In the genomic region with DNA sequence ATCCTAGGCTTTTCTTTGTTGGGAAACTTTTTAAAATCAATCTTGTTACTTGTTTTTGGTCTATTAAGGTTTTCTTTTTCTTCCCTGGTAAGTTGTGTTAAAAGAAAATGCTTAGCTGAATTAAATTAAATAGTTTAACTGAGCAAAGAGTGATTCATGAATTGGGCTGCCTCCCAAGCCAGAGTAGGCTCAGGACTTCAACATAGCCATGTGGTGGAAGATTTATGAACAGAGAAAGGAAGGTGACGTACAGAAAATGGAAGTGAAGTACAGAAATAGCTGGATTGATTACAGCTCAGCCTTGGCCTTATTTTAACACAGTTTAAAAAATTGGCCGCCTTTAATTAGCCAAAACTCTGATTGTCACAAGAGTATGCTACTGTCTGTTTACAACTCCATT, we compare ENCODE assay signal across 19 cellular contexts. TPM values are rescaled to one million over a fixed set of nuclear protein-coding genes. Genes with fewer than 3 reads are reported as not detected.
DNase-seq lines count a peak whose midpoint lies in the region; ATAC-seq and FAIRE-seq lines count a peak whose summit lies in the region.
"Had no signal": no experiment of that assay in that cellular context is flagged by ENCODE, and none has a peak within 500 bp of the region (broad histone marks: within the 10 kb centered on the region; RNA-seq: fewer than 3 reads in every experiment).

No MANE protein-coding gene starts in this region.

- ATAC-seq in HG02571 (IDR thresholded peaks at IDR 0.05; ENCODE audit: unreplicated experiment), result no peak
- ATAC-seq in HG03521 (IDR thresholded peaks at IDR 0.05; ENCODE audit: unreplicated experiment), result no peak
- ATAC-seq: activated CD8-positive, alpha-beta T cell treated with anti-CD3 and anti-CD28 coated beads for 36 hours; body of pancreas; HepG2 had no signal

- peak; percentile 94 for DNase-seq in EH (ENCODE audit: low read depth)
- DNase-seq in RPMI7951 (ENCODE audit: low read depth), result peak; percentile 82
- peak; percentile 52 for DNase-seq in fibroblast of gingiva (ENCODE audit: low read depth)
- peak; percentile 46 for DNase-seq in renal cortical epithelial cell (ENCODE audit: low read depth)
- no peak for DNase-seq in NK-92 treated with Interleukin-12 subunit alpha and Interleukin-12 subunit beta, amount 100 ng/mL, for 24 hours (lab: John Stamatoyannopoulos, UW)
- DNase-seq in GM19239 (ENCODE audit: insufficient read length, low spot score), result no peak
- DNase-seq: activated CD8-positive, alpha-beta T cell treated with anti-CD3 and anti-CD28 coated beads for 36 hours; body of pancreas; CD8-positive, alpha-beta memory T cell; effector CD4-positive, alpha-beta T cell; GF-D8; NCI-H1092 treated with DMSO at 0.1 percent for 48 hours; NCI-H2171 treated with DMSO at 0.1 percent for 48 hours; stimulated activated CD4-positive, alpha-beta T cell treated with anti-CD3 and anti-CD28 coated beads, Interleukin-15, amount 100 ng/mL, for 24 hours; substantia nigra had no signal

- no peak for FAIRE-seq in GM19239 (lab: Jason Lieb, UNC)
- FAIRE-seq: HepG2 had no signal

RNA-seq across cellular contexts. Expression of a gene that starts 27.9 kb away (rescaled TPM):
- total RNA-seq in RPMI7951 (2014; rRNA removed; shearing (Covaris generic)), result 10.6 TPM in 2 replicates
- 3.7 and 10.1 TPM in 2 replicates for total RNA-seq in renal cortical epithelial cell
- total RNA-seq: activated CD8-positive, alpha-beta T cell treated with anti-CD3 and anti-CD28 coated beads for 36 hours; CD8-positive, alpha-beta memory T cell; HepG2; SK-MEL-5 had no signal

Comparison
In these comparisons a context has a peak if more than half of its experiments do, and no peak if none do; other contexts are left out.
1. DNase-seq: peak in EH (single experiment), RPMI7951 (single experiment), fibroblast of gingiva (single experiment) and renal cortical epithelial cell (single experiment); none in NK-92 treated with Interleukin-12 subunit alpha and Interleukin-12 subunit beta, amount 100 ng/mL, for 24 hours (single experiment) and GM19239 (single experiment).